In genomic region chr19:40005670-40006272, GRCh38 we compare ENCODE assay signal across 18 cellular contexts.
"Had no signal": no experiment of that assay in that cellular context is flagged by ENCODE, and none has a peak within 500 bp of the region (broad histone marks: within the 10 kb centered on the region; RNA-seq: fewer than 3 reads in every experiment).

No MANE protein-coding gene starts in this region.

- H3K4me1 Mint-ChIP-seq: activated naive CD4-positive, alpha-beta T cell treated with anti-CD3 and anti-CD28 coated beads, Interleukin-2, amount 50 U/mL, for 24 hours; neural crest cell had no signal

- DNase-seq: activated CD4-positive, alpha-beta T cell treated with anti-CD3 and anti-CD28 coated beads, Interleukin-2, amount 50 U/mL, for 1 hour; activated CD4-positive, CD25-positive, alpha-beta regulatory T cell; activated T-cell treated with anti-CD3 and anti-CD28 coated beads for 4 hours; dorsolateral prefrontal cortex; esophagus squamous epithelium; foreskin melanocyte; head of caudate nucleus; islet precursor cell; left lung; mesendoderm; ovary; stimulated activated CD4-positive, alpha-beta T cell treated with anti-CD3 and anti-CD28 coated beads, Interleukin-15, amount 100 ng/mL, for 24 hours; stimulated activated CD4-positive, alpha-beta T cell treated with anti-CD3 and anti-CD28 coated beads, Interleukin-4, amount 100 ng/mL, for 24 hours; upper lobe of right lung had no signal

- H3K27ac Mint-ChIP-seq: activated naive CD4-positive, alpha-beta T cell treated with anti-CD3 and anti-CD28 coated beads, Interleukin-2, amount 50 U/mL, for 24 hours; stimulated activated naive CD8-positive, alpha-beta T cell treated with anti-CD3 and anti-CD28 coated beads, Interleukin-15, Interleukin-2, amounts not matched to agents 100 ng/mL and 50 ng/mL, for 24 hours had no signal

- H3K27me3 ChIP-seq: dorsolateral prefrontal cortex, esophagus squamous epithelium, left lung, ovary, upper lobe of right lung had no signal

- H3K9me3 ChIP-seq: ovary, upper lobe of right lung had no signal

- H3K36me3 ChIP-seq: ovary had no signal

- H3K4me1 ChIP-seq: esophagus squamous epithelium, left lung, upper lobe of right lung had no signal

- H3K4me3 ChIP-seq: dorsolateral prefrontal cortex, esophagus squamous epithelium, left lung, ovary, upper lobe of right lung had no signal

- H3K27ac ChIP-seq: dorsolateral prefrontal cortex, esophagus squamous epithelium, left lung, ovary, upper lobe of right lung had no signal

- FAIRE-seq: endometrium had no signal

- H3K27me3 Mint-ChIP-seq: activated naive CD4-positive, alpha-beta T cell treated with anti-CD3 and anti-CD28 coated beads, Interleukin-2, amount 50 U/mL, for 24 hours; stimulated activated naive CD8-positive, alpha-beta T cell treated with anti-CD3 and anti-CD28 coated beads, Interleukin-15, Interleukin-2, amounts not matched to agents 100 ng/mL and 50 ng/mL, for 24 hours had no signal

- H3K4me3 Mint-ChIP-seq: activated naive CD4-positive, alpha-beta T cell treated with anti-CD3 and anti-CD28 coated beads, Interleukin-2, amount 50 U/mL, for 24 hours; neural crest cell; stimulated activated naive CD8-positive, alpha-beta T cell treated with anti-CD3 and anti-CD28 coated beads, Interleukin-15, Interleukin-2, amounts not matched to agents 100 ng/mL and 50 ng/mL, for 24 hours had no signal

- ATAC-seq: left lung, upper lobe of right lung had no signal
